In the genomic region with DNA sequence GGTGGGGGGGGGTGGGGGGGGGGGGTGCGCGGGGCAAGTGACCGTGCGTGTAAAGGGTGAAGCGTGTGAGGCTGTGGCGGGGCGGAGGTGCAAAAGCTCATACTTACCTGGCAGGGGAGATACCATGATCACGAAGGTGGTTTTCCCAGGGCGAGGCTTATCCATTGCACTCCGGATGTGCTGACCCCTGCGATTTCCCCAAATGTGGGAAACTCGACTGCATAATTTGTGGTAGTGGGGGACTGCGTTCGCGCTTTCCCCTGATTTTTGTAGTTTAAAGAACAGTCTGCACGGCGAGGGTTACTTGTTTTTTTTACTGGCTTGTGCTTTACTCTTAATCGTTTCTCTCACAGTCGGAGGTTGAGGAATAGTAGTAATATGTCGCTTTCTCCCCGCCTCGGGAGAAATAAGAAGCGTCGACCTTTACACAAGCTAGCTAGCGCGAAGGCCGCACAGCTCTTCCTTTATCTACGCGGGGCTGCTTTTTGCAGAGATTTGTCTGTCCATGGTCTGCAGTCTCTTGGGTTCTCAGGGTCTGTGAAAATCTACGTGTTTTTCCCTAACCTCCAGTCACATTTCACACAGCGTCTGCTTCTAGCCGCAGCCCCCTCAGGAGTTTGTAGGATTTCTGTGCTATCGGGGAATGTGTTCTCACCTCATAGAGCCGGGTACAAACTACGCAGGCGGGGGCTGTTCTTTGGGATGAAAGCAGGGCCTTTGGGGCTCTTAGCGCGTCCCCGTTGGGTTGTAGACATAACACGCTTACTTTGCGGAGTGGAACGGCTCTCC, we compare ENCODE assay signal across 8 cellular contexts.
DNase-seq lines count a peak whose midpoint lies in the region; ATAC-seq and TF ChIP-seq lines count a peak whose summit lies in the region.
"Not testable (repeated sequence)": the region's sequence is repeated elsewhere in the genome, so short reads cannot be mapped to it uniquely, and the experiment has no call there.

No MANE protein-coding gene starts in this region.

- peak overlapping the region; percentile 77 to 89 for H3K4me3 Mint-ChIP-seq in CD14-positive monocyte

- not testable (repeated sequence) for H3K9me3 Mint-ChIP-seq in CD14-positive monocyte

- 0 to 1% methylated on average over 32 to 37 of the region's 42 CpGs for WGBS in lower leg skin, 2 donors

- peak overlapping the region; percentile 94 to 98 (median 97) for H3K27ac Mint-ChIP-seq in CD14-positive monocyte

- DNase-seq in CD14-positive monocyte (ENCODE audit: low spot score) (peak; percentile 86), NCI-H69 (lab: John Stamatoyannopoulos, UW) (peak; percentile 73), dermis microvascular lymphatic vessel endothelial cell (ENCODE audit: low read depth in 2 of 2) (peak; percentile 91 to 93), lower leg skin (ENCODE audit: low spot score in 2 of 2) (peak; percentile 71 to 93)
- DNase-seq in activated CD4-positive, alpha-beta T cell treated with anti-CD3 and anti-CD28 coated beads, Interleukin-2, amount 50 U/mL, for 24 hours (ENCODE audit: low read depth in 1 of 2, low spot score in 1 of 2) = peak; percentile 54 to 84
- peak; percentile 90 for DNase-seq in stimulated activated CD4-positive, alpha-beta T cell treated with anti-CD3 and anti-CD28 coated beads, Interleukin-4, amount 100 ng/mL, for 24 hours

- not testable (repeated sequence) for TF ChIP-seq POLR2A in lower leg skin (IDR thresholded peaks at IDR 0.05)

- not testable (repeated sequence) for H3K36me3 Mint-ChIP-seq in CD14-positive monocyte

- peak; percentile 97 for ATAC-seq in GM19395 (IDR thresholded peaks at IDR 0.05; ENCODE audit: unreplicated experiment)
- peak; percentile 89 for ATAC-seq in HG03521 (IDR thresholded peaks at IDR 0.05; ENCODE audit: unreplicated experiment)

- intact Hi-C loops in CD14-positive monocyte (cut with micrococcal nuclease); lower leg skin (cut with DNase I; ENCODE audit: low total_unique reads): not testable (repeated sequence)

- not testable (repeated sequence) for H3K27me3 Mint-ChIP-seq in CD14-positive monocyte (ENCODE audit: low read depth in 3 of 3)

- not testable (repeated sequence) for H3K4me3 ChIP-seq in lower leg skin (ENCODE audit: low read depth, poor library complexity, severe bottlenecking)

- TF ChIP-seq CTCF in CD14-positive monocyte (IDR thresholded peaks at IDR 0.05); lower leg skin (IDR thresholded peaks at IDR 0.05): not testable (repeated sequence)

- peaks cover 18% of the 10 kb centered on the region for H3K4me1 Mint-ChIP-seq in CD14-positive monocyte
